In the genomic region with DNA sequence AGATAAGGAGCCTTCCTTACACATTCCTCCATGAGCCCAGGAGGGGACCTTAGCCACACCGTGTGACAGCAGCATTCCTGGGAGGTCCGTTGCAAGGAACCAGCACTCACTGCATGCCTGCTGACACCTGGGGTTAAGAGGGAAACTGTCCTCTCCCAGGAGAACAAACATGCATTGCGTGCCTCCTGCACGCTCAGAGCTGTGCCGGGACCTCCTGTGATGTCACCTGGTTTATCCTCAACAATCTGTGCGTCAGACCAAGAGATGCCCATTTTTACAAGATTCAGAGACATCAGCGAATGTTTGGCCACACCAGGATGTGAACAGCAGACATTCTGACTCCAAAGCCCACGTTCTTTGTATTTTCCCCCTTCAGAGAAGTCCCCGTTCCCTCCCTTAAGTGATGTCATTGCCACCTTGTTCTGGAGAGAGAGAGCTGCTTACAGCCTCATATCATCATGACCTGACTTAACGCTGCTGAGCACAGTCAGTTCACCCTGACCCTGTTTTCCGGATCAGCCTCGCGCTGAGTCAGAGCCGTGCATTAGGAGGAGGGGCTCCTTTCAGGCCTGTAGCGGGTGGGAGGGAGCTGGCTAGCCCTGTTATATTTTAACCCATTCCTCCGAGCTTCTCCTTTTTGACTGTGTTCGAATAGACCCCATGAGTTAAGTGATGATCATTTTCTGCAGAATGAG, we compare ENCODE assay signal across 1 cellular context.
TF ChIP-seq lines count a peak whose summit lies in the region.

No MANE protein-coding gene starts in this region.

TF ChIP-seq in HepG2, 621 proteins besides CTCF, POLR2A, EP300 and RAD21 (continued from another document):
- TF ChIP-seq, protein P1, sequence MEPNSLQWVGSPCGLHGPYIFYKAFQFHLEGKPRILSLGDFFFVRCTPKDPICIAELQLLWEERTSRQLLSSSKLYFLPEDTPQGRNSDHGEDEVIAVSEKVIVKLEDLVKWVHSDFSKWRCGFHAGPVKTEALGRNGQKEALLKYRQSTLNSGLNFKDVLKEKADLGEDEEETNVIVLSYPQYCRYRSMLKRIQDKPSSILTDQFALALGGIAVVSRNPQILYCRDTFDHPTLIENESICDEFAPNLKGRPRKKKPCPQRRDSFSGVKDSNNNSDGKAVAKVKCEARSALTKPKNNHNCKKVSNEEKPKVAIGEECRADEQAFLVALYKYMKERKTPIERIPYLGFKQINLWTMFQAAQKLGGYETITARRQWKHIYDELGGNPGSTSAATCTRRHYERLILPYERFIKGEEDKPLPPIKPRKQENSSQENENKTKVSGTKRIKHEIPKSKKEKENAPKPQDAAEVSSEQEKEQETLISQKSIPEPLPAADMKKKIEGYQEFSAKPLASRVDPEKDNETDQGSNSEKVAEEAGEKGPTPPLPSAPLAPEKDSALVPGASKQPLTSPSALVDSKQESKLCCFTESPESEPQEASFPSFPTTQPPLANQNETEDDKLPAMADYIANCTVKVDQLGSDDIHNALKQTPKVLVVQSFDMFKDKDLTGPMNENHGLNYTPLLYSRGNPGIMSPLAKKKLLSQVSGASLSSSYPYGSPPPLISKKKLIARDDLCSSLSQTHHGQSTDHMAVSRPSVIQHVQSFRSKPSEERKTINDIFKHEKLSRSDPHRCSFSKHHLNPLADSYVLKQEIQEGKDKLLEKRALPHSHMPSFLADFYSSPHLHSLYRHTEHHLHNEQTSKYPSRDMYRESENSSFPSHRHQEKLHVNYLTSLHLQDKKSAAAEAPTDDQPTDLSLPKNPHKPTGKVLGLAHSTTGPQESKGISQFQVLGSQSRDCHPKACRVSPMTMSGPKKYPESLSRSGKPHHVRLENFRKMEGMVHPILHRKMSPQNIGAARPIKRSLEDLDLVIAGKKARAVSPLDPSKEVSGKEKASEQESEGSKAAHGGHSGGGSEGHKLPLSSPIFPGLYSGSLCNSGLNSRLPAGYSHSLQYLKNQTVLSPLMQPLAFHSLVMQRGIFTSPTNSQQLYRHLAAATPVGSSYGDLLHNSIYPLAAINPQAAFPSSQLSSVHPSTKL (CRISPR knock-in tag; IDR thresholded peaks at IDR 0.05): peak; percentile 60
- peak; percentile 21; the same call in 1 of the 2 replicates for TF ChIP-seq FOXO1 (CRISPR knock-in tag; IDR thresholded peaks at IDR 0.05)
- TF ChIP-seq NFE2L1 (CRISPR knock-in tag; IDR thresholded peaks at IDR 0.05; ENCODE audit: borderline replicate concordance): no peak
- TF ChIP-seq, protein P2, sequence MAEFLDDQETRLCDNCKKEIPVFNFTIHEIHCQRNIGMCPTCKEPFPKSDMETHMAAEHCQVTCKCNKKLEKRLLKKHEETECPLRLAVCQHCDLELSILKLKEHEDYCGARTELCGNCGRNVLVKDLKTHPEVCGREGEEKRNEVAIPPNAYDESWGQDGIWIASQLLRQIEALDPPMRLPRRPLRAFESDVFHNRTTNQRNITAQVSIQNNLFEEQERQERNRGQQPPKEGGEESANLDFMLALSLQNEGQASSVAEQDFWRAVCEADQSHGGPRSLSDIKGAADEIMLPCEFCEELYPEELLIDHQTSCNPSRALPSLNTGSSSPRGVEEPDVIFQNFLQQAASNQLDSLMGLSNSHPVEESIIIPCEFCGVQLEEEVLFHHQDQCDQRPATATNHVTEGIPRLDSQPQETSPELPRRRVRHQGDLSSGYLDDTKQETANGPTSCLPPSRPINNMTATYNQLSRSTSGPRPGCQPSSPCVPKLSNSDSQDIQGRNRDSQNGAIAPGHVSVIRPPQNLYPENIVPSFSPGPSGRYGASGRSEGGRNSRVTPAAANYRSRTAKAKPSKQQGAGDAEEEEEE (CRISPR knock-in tag; IDR thresholded peaks at IDR 0.05; ENCODE audit: borderline replicate concordance): no peak
- TF ChIP-seq, protein P3, sequence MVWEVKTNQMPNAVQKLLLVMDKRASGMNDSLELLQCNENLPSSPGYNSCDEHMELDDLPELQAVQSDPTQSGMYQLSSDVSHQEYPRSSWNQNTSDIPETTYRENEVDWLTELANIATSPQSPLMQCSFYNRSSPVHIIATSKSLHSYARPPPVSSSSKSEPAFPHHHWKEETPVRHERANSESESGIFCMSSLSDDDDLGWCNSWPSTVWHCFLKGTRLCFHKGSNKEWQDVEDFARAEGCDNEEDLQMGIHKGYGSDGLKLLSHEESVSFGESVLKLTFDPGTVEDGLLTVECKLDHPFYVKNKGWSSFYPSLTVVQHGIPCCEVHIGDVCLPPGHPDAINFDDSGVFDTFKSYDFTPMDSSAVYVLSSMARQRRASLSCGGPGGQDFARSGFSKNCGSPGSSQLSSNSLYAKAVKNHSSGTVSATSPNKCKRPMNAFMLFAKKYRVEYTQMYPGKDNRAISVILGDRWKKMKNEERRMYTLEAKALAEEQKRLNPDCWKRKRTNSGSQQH (CRISPR knock-in tag; IDR thresholded peaks at IDR 0.05; ENCODE audit: low read depth): peak; percentile 28; the same call in 1 of the 2 replicates
- no peak for TF ChIP-seq ZNF101 (CRISPR knock-in tag; IDR thresholded peaks at IDR 0.05; ENCODE audit: borderline replicate concordance, low read depth)
- TF ChIP-seq MYNN (CRISPR knock-in tag; IDR thresholded peaks at IDR 0.05; ENCODE audit: low read depth): no peak
- TF ChIP-seq ZNF331 (CRISPR knock-in tag; IDR thresholded peaks at IDR 0.05): peak; percentile 98
- TF ChIP-seq, protein P4, sequence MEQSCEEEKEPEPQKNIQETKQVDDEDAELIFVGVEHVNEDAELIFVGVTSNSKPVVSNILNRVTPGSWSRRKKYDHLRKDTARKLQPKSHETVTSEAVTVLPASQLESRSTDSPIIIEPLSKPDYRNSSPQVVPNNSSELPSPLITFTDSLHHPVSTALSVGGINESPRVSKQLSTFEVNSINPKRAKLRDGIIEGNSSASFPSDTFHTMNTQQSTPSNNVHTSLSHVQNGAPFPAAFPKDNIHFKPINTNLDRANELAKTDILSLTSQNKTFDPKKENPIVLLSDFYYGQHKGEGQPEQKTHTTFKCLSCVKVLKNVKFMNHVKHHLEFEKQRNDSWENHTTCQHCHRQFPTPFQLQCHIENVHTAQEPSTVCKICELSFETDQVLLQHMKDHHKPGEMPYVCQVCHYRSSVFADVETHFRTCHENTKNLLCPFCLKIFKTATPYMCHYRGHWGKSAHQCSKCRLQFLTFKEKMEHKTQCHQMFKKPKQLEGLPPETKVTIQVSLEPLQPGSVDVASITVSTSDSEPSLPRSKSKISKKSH (CRISPR knock-in tag; IDR thresholded peaks at IDR 0.05; ENCODE audit: borderline replicate concordance): no peak
- peak; percentile 66 for TF ChIP-seq RARA (CRISPR knock-in tag; IDR thresholded peaks at IDR 0.05)
- TF ChIP-seq ZBTB21 (CRISPR knock-in tag; IDR thresholded peaks at IDR 0.05): peak; percentile 97
- TF ChIP-seq SMYD3 (CRISPR knock-in tag; IDR thresholded peaks at IDR 0.05): no peak
- 0 out of 2 replicates have a peak, but pooled peaks have one; percentile 35 for TF ChIP-seq FOXC1 (CRISPR knock-in tag; IDR thresholded peaks at IDR 0.05; ENCODE audit: borderline replicate concordance)
- 0 out of 2 replicates have a peak, but pooled peaks have one; percentile 20 for TF ChIP-seq CEBPG (CRISPR knock-in tag; IDR thresholded peaks at IDR 0.05)
- TF ChIP-seq GATAD2A (CRISPR knock-in tag; IDR thresholded peaks at IDR 0.05): peak; percentile 81
- 0 out of 2 replicates have a peak, but pooled peaks have one; percentile 21 for TF ChIP-seq KDM6A (CRISPR knock-in tag; IDR thresholded peaks at IDR 0.05; ENCODE audit: low read depth)
- TF ChIP-seq, protein P5, sequence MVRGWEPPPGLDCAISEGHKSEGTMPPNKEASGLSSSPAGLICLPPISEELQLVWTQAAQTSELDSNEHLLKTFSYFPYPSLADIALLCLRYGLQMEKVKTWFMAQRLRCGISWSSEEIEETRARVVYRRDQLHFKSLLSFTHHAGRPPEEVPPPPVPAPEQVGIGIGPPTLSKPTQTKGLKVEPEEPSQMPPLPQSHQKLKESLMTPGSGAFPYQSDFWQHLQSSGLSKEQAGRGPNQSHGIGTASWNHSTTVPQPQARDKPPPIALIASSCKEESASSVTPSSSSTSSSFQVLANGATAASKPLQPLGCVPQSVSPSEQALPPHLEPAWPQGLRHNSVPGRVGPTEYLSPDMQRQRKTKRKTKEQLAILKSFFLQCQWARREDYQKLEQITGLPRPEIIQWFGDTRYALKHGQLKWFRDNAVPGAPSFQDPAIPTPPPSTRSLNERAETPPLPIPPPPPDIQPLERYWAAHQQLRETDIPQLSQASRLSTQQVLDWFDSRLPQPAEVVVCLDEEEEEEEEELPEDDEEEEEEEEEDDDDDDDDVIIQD (CRISPR knock-in tag; IDR thresholded peaks at IDR 0.05; ENCODE audit: low read depth): 0 out of 2 replicates have a peak, but pooled peaks have one; percentile 12
- no peak for TF ChIP-seq ZNF224 (CRISPR knock-in tag; IDR thresholded peaks at IDR 0.05)
- TF ChIP-seq ZNF430 (CRISPR knock-in tag; IDR thresholded peaks at IDR 0.05): peak; percentile 67; the same call in 1 of the 2 replicates
- peak; percentile 37; the same call in 1 of the 2 replicates for TF ChIP-seq SOX5 (CRISPR knock-in tag; IDR thresholded peaks at IDR 0.05; ENCODE audit: borderline replicate concordance)
- TF ChIP-seq IKZF4 (CRISPR knock-in tag; IDR thresholded peaks at IDR 0.05; ENCODE audit: borderline replicate concordance, low read depth, not compliant biosample characterization): no peak
- TF ChIP-seq, protein P6, sequence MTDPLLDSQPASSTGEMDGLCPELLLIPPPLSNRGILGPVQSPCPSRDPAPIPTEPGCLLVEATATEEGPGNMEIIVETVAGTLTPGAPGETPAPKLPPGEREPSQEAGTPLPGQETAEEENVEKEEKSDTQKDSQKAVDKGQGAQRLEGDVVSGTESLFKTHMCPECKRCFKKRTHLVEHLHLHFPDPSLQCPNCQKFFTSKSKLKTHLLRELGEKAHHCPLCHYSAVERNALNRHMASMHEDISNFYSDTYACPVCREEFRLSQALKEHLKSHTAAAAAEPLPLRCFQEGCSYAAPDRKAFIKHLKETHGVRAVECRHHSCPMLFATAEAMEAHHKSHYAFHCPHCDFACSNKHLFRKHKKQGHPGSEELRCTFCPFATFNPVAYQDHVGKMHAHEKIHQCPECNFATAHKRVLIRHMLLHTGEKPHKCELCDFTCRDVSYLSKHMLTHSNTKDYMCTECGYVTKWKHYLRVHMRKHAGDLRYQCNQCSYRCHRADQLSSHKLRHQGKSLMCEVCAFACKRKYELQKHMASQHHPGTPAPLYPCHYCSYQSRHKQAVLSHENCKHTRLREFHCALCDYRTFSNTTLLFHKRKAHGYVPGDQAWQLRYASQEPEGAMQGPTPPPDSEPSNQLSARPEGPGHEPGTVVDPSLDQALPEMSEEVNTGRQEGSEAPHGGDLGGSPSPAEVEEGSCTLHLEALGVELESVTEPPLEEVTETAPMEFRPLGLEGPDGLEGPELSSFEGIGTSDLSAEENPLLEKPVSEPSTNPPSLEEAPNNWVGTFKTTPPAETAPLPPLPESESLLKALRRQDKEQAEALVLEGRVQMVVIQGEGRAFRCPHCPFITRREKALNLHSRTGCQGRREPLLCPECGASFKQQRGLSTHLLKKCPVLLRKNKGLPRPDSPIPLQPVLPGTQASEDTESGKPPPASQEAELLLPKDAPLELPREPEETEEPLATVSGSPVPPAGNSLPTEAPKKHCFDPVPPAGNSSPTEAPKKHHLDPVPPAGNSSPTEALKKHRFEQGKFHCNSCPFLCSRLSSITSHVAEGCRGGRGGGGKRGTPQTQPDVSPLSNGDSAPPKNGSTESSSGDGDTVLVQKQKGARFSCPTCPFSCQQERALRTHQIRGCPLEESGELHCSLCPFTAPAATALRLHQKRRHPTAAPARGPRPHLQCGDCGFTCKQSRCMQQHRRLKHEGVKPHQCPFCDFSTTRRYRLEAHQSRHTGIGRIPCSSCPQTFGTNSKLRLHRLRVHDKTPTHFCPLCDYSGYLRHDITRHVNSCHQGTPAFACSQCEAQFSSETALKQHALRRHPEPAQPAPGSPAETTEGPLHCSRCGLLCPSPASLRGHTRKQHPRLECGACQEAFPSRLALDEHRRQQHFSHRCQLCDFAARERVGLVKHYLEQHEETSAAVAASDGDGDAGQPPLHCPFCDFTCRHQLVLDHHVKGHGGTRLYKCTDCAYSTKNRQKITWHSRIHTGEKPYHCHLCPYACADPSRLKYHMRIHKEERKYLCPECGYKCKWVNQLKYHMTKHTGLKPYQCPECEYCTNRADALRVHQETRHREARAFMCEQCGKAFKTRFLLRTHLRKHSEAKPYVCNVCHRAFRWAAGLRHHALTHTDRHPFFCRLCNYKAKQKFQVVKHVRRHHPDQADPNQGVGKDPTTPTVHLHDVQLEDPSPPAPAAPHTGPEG (CRISPR knock-in tag; IDR thresholded peaks at IDR 0.05): no peak
